ENCODE assay signal across 8 cellular contexts in the genomic region with DNA sequence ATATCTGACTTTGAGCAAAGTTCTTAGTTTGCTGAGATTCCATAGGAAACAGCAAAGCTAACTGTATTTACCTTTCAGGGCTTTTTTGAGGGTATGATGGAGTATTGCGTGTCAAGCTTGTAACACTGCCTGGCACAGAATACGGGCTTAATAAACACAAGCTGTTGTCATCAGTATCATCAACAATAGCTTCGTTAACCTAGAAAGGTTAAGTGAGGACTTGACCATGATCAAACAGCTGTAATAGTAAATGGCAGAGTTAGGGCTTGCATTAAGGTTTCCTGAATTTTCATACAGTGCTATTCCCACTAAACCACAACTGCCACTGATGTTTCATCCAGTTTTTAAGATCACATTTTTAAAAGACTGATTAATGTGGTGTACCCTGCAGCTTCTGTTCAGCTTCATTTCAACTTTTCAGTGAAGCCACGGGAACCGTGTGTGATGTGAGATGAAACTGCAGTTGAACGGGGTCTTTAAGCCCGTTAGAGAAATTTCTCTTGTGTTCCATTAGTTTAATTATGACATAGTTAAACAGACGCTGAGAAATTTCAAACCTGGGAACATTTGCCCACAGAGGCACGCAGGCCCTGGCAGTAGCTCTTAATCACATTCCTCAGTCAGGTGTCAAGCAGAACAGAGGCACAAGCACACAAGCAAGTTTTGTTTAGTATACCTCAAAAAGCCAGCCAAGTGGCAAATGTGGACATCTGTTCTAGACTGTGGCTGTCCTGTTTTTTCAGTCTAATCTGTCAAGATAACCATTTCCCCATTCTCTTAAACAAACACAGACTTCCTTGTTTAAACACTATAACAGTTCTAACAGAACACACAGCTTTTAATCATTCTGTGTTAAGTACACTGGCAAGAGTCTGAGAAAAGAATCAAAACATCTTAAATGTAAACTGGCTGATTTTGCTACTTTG.
A peak's percentile ranks its signal among the peaks of the same experiment; 100 is the strongest.
DNase-seq lines count a peak whose midpoint lies in the region; ATAC-seq and TF ChIP-seq lines count a peak whose summit lies in the region.

No MANE protein-coding gene starts in this region.

- DNase-seq in NCI-H526 (lab: John Stamatoyannopoulos, UW) (peak; percentile 59 to 65), choroid plexus epithelial cell (ENCODE audit: low read depth) (peak; percentile 73), GM19240 (ENCODE audit: insufficient read length, low spot score) (no peak), immature natural killer cell (no peak)

- WGBS in mesodermal cell (ENCODE audit: insufficient coverage in 2 of 2), 2 experiments = 78 to 95% methylated on average over 4 of the region's 9 CpGs

- H3K27ac ChIP-seq in BLaER1 (peak overlapping the region; percentile 4; the same call in 1 of the 2 replicates), mesodermal cell (ENCODE audit: low read depth, low read length, severe bottlenecking) (peak overlapping the region; percentile 43)

- H3K4me2 ChIP-seq in BLaER1 = peak overlapping the region; percentile 58

- H3K9me3 Mint-ChIP-seq in immature natural killer cell = peaks cover 0 to 2% (median 0%) of the 10 kb centered on the region in 6 donors

- no peak for TF ChIP-seq CTCF in choroid plexus epithelial cell (conservative IDR thresholded peaks at IDR 0.05; ENCODE audit: low read depth, low read length)

- no peaks in the 10 kb centered on the region for H3K4me1 Mint-ChIP-seq in immature natural killer cell

- ATAC-seq in GM21717 (IDR thresholded peaks at IDR 0.05; ENCODE audit: unreplicated experiment) (peak; percentile 78), HG03521 (IDR thresholded peaks at IDR 0.05; ENCODE audit: unreplicated experiment) (no peak)

- H3K36me3 Mint-ChIP-seq in immature natural killer cell = peaks cover 0 to 3% (median 0%) of the 10 kb centered on the region in 3 donors

- no peak overlapping the region for H3K4me3 ChIP-seq in BLaER1
- no peak overlapping the region for H3K4me3 ChIP-seq in choroid plexus epithelial cell (ENCODE audit: low read depth, low read length)
- no peak overlapping the region for H3K4me3 ChIP-seq in mesodermal cell (ENCODE audit: extremely low read depth, insufficient read depth, low read length, poor library complexity, severe bottlenecking)

- peaks cover 39% of the 10 kb centered on the region for H3K4me1 ChIP-seq in BLaER1
- H3K4me1 ChIP-seq in mesodermal cell (ENCODE audit: control insufficient read depth, insufficient read depth, low read length, poor library complexity, severe bottlenecking) = peaks cover 34% of the 10 kb centered on the region

- peaks cover under 1 to 2% (median 2%) of the 10 kb centered on the region in 3 donors for H3K27me3 Mint-ChIP-seq in immature natural killer cell (ENCODE audit: low read depth in 3 of 3)

- no peak overlapping the region for H3K4me3 Mint-ChIP-seq in immature natural killer cell

- no peak overlapping the region for H3K27ac Mint-ChIP-seq in immature natural killer cell

- H3K27me3 ChIP-seq in BLaER1 = no peaks in the 10 kb centered on the region

- no peaks in the 10 kb centered on the region for H3K36me3 ChIP-seq in BLaER1
- H3K36me3 ChIP-seq in mesodermal cell (ENCODE audit: control insufficient read depth, insufficient read depth, low read length) = no peaks in the 10 kb centered on the region

- H3K9me3 ChIP-seq in BLaER1 (0 out of 2 replicates have a peak, but pooled peaks cover 2% of the 10 kb centered on the region), mesodermal cell (ENCODE audit: control insufficient read depth, low read length) (no peaks in the 10 kb centered on the region)

- peak overlapping the region; percentile 9; the same call in 1 of the 2 replicates for H3K9ac ChIP-seq in BLaER1

- H4K20me1 ChIP-seq in BLaER1 = no peaks in the 10 kb centered on the region

Comparison
In these comparisons a context has a peak if more than half of its experiments do, and no peak if none do; other contexts are left out.
1. DNase-seq: peak in NCI-H526 (2 of 2) and choroid plexus epithelial cell (single experiment); none in GM19240 (single experiment) and immature natural killer cell (0 of 3).